Comparison of ENCODE assay signal across 20 cellular contexts in the genomic region with DNA sequence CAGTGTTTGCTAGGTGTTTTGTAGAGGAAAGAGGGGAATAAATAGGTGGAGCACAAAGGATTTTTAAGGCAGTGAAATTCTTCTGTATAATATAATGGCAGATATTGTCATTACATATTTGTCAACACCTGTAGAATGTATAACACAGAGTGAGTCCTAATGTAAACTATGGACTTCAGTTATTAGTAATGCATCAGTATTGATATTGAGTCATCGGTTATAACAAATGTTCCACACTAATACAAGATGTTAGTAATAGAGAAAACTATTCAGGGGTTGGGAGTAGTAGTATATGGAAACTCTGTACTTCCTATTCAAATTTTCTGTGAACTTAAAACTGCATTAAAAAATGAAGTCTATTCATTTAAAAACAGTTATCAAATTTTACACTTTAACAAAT.
DNase-seq lines count a peak whose midpoint lies in the region; ATAC-seq and TF ChIP-seq lines count a peak whose summit lies in the region.
"Had no signal": no experiment of that assay in that cellular context is flagged by ENCODE, and none has a peak within 500 bp of the region (broad histone marks: within the 10 kb centered on the region; RNA-seq: fewer than 3 reads in every experiment).

No MANE protein-coding gene starts in this region.

- no peak overlapping the region for H4K5ac ChIP-seq in mesendoderm (ENCODE audit: low read length)

- no peak overlapping the region for H3K4me3 ChIP-seq in mammary epithelial cell (replicated peaks in 1 of 3; ENCODE audit: insufficient read depth in 1 of 3, low read depth in 2 of 3, low read length in 3 of 3)
- no peak overlapping the region for H3K4me3 ChIP-seq in breast epithelium
- H3K4me3 ChIP-seq in PC-3 (ENCODE audit: low read length) = no peak overlapping the region
- H3K4me3 ChIP-seq in epithelial cell of esophagus (ENCODE audit: low read length) = no peak overlapping the region
- H3K4me3 ChIP-seq in mesendoderm (ENCODE audit: low read length) = no peak overlapping the region
- H3K4me3 ChIP-seq: BLaER1, GM23338 had no signal

- no peaks in the 10 kb centered on the region for H3K9me2 ChIP-seq in PC-3 (replicated peaks; ENCODE audit: low read length)

- H3K79me1 ChIP-seq in mesendoderm (ENCODE audit: low read length) = no peaks in the 10 kb centered on the region

- no peak overlapping the region for H2BK120ac ChIP-seq in mesendoderm (ENCODE audit: low read depth, low read length)

- TF ChIP-seq POLR2A in breast epithelium (IDR thresholded peaks at IDR 0.05) = no peak

- dilution Hi-C loops in mammary epithelial cell (cut with HindIII; ENCODE audit: low sequenced_read_pairs) = no loop called here

- no peak overlapping the region for H4K8ac ChIP-seq in mesendoderm (ENCODE audit: low read depth, low read length)

- WGBS in mammary epithelial cell (ENCODE audit: low coverage, missing lambda C conversion rate) = 92% methylated on average over 1 of the region's 1 CpG
- no CpG with 5 or more reads among the region's 1 CpG for WGBS in mesendoderm (ENCODE audit: extremely low coverage, insufficient coverage, low lambda C conversion rate)

- intact Hi-C loops in mammary epithelial cell (cut with micrococcal nuclease) (no loop called here), breast epithelium (cut with DNase I; ENCODE audit: low total_unique reads) (no loop called here), PC-3 (cut with micrococcal nuclease) (loop anchor here (2.0 kb wide), 1 partner anchor 104 kb away; no protein-coding TSS in a partner anchor)

- H3K36me3 ChIP-seq in mammary epithelial cell (ENCODE audit: insufficient read depth, low read length) (no peaks in the 10 kb centered on the region), breast epithelium (no peaks in the 10 kb centered on the region), PC-3 (ENCODE audit: low read depth, low read length) (no peaks in the 10 kb centered on the region), mesendoderm (ENCODE audit: control insufficient read depth, insufficient read depth, low read length) (no peaks in the 10 kb centered on the region)
- H3K36me3 ChIP-seq: BLaER1 had no signal

- H3K4me1 ChIP-seq in mammary epithelial cell (ENCODE audit: insufficient read depth, low read length) (no peaks in the 10 kb centered on the region), breast epithelium (no peaks in the 10 kb centered on the region), PC-3 (ENCODE audit: insufficient read depth, low read length) (peaks cover 20% of the 10 kb centered on the region), mesendoderm (ENCODE audit: control insufficient read depth, low read depth, low read length) (no peaks in the 10 kb centered on the region)
- H3K4me1 ChIP-seq: BLaER1 had no signal

- no peak overlapping the region for H3K18ac ChIP-seq in mesendoderm (ENCODE audit: low read length)

- no peak overlapping the region for H3K4me2 ChIP-seq in mammary epithelial cell (ENCODE audit: insufficient read depth, low read depth, low read length)
- H3K4me2 ChIP-seq in PC-3 (ENCODE audit: low read length) = peak overlapping the region; percentile 56
- no peak overlapping the region for H3K4me2 ChIP-seq in mesendoderm (ENCODE audit: low read length)
- H3K4me2 ChIP-seq: BLaER1, GM23338 had no signal

- CTCF ChIA-PET in mammary epithelial cell (lab: Charles Lee; ENCODE audit: low non-redundant PET) = no interaction called here
- CTCF ChIA-PET in PC-3 (lab: Charles Lee) = no interaction called here

- BruUV-seq in mammary epithelial cell (replicated peaks; lab: Mats Ljungman, UMichigan) (no TSS peak), PC-3 (replicated peaks; lab: Mats Ljungman, UMichigan) (no TSS peak)

- H3K4ac ChIP-seq in mesendoderm (ENCODE audit: low read depth, low read length) = no peak overlapping the region

- H3K9ac ChIP-seq in mammary epithelial cell (ENCODE audit: insufficient read depth, low read length) = no peak overlapping the region
- no peak overlapping the region for H3K9ac ChIP-seq in PC-3 (ENCODE audit: low read length)
- H3K9ac ChIP-seq in mesendoderm (ENCODE audit: low read length) = no peak overlapping the region
- H3K9ac ChIP-seq: BLaER1 had no signal

- POLR2A ChIA-PET in PC-3 (lab: Charles Lee; ENCODE audit: unreplicated experiment) = no interaction called here

- no peaks in the 10 kb centered on the region for H3F3A ChIP-seq in PC-3 (ENCODE audit: low read length, unreplicated experiment)

- H2BK5ac ChIP-seq in mesendoderm (ENCODE audit: low read length) = no peak overlapping the region

- DNase-seq in mammary epithelial cell = peak; percentile 21
- DNase-seq in breast epithelium (ENCODE audit: low spot score in 2 of 2) = no peak
- DNase-seq in PC-3 = peak; percentile 79
- DNase-seq in epithelial cell of esophagus (ENCODE audit: low read depth) = peak; percentile 68
- no peak for DNase-seq in mesendoderm
- no peak for DNase-seq in activated naive CD4-positive, alpha-beta T cell treated with anti-CD3 and anti-CD28 coated beads, Interleukin-2, amount 50 U/mL, for 72 hours (ENCODE audit: low spot score in 2 of 2)
- DNase-seq in NCI-H2227 treated with DMSO at 0.1 percent for 48 hours (lab: John Stamatoyannopoulos, UW) = no peak
- DNase-seq: 8988T; CD4-positive, alpha-beta memory T cell; DMS153; DMS79; GF-D8; HFFc6 had no signal

- H3K36me3 Mint-ChIP-seq in activated naive CD4-positive, alpha-beta T cell treated with anti-CD3 and anti-CD28 coated beads, Interleukin-2, amount 50 U/mL, for 72 hours = no peaks in the 10 kb centered on the region
- H3K36me3 Mint-ChIP-seq: CD14-positive monocyte; CD4-positive, alpha-beta memory T cell; IgD-negative memory B cell had no signal

- TF ChIP-seq CTCF in mammary epithelial cell (conservative IDR thresholded peaks at IDR 0.05 in 1 of 2, IDR thresholded peaks at IDR 0.05 in 1 of 2; ENCODE audit: extremely low read depth in 1 of 2, insufficient read depth in 1 of 2, low read depth in 1 of 2, low read length in 2 of 2) = no peak
- TF ChIP-seq CTCF in breast epithelium (IDR thresholded peaks at IDR 0.05) = no peak
- TF ChIP-seq CTCF in PC-3 (conservative IDR thresholded peaks at IDR 0.05; ENCODE audit: low read depth, low read length) = no peak
- TF ChIP-seq CTCF in epithelial cell of esophagus (IDR thresholded peaks at IDR 0.05; ENCODE audit: insufficient read depth, low read depth, low read length, missing control alignments) = no peak

- H3K56ac ChIP-seq in mesendoderm (ENCODE audit: low read length) = no peak overlapping the region

- in situ Hi-C loops in mammary epithelial cell (cut with MboI; ENCODE audit: low sequenced_read_pairs in 2 of 2) = no loop called here

- H4K20me1 ChIP-seq in mammary epithelial cell (ENCODE audit: insufficient read depth, low read length) (peaks cover under 1% of the 10 kb centered on the region), PC-3 (ENCODE audit: low read length) (no peaks in the 10 kb centered on the region)
- H4K20me1 ChIP-seq: BLaER1 had no signal

- no peak overlapping the region for H2BK15ac ChIP-seq in mesendoderm (replicated peaks; ENCODE audit: low read depth)

- ATAC-seq in PC-3 = peak; percentile 98
- ATAC-seq in activated naive CD4-positive, alpha-beta T cell treated with anti-CD3 and anti-CD28 coated beads, Interleukin-2, amount 50 U/mL, for 72 hours = no peak
- no peak for ATAC-seq in GM19023 (IDR thresholded peaks at IDR 0.05; ENCODE audit: unreplicated experiment)
- ATAC-seq: HCT116, HepG2 had no signal

- no peak overlapping the region for H3K23ac ChIP-seq in mesendoderm (ENCODE audit: low read length)

- H3K27me3 ChIP-seq in mammary epithelial cell (ENCODE audit: insufficient read depth, low read length) = no peaks in the 10 kb centered on the region
- H3K27me3 ChIP-seq in breast epithelium = no peaks in the 10 kb centered on the region
- H3K27me3 ChIP-seq in PC-3 (ENCODE audit: low read length) = no peaks in the 10 kb centered on the region
- no peaks in the 10 kb centered on the region for H3K27me3 ChIP-seq in mesendoderm (ENCODE audit: insufficient read depth, low read length, poor library complexity)
- H3K27me3 ChIP-seq: BLaER1 had no signal

- H2AFZ ChIP-seq in mammary epithelial cell (ENCODE audit: low read depth, low read length) (no peak overlapping the region), PC-3 (ENCODE audit: low read length) (no peak overlapping the region)
- H2AFZ ChIP-seq: GM23338 had no signal

- H2AK5ac ChIP-seq in mesendoderm (ENCODE audit: low read length) = no peak overlapping the region

- H3K27ac Mint-ChIP-seq in activated naive CD4-positive, alpha-beta T cell treated with anti-CD3 and anti-CD28 coated beads, Interleukin-2, amount 50 U/mL, for 72 hours = no peak overlapping the region
- H3K27ac Mint-ChIP-seq: CD14-positive monocyte; CD4-positive, alpha-beta memory T cell; GM23338; HFFc6; IgD-negative memory B cell had no signal

- no peak overlapping the region for H3K27ac ChIP-seq in mammary epithelial cell (ENCODE audit: insufficient read depth, low read depth, low read length)
- H3K27ac ChIP-seq in breast epithelium = no peak overlapping the region
- H3K27ac ChIP-seq in PC-3 (ENCODE audit: low read length) = peak overlapping the region; percentile 37
- no peak overlapping the region for H3K27ac ChIP-seq in mesendoderm (ENCODE audit: low read depth, low read length)
- H3K27ac ChIP-seq: BLaER1 had no signal

- no peaks in the 10 kb centered on the region for H3K79me2 ChIP-seq in mammary epithelial cell (ENCODE audit: insufficient read depth, low read length)
- no peaks in the 10 kb centered on the region for H3K79me2 ChIP-seq in PC-3 (ENCODE audit: low read length)
- no peaks in the 10 kb centered on the region for H3K79me2 ChIP-seq in mesendoderm (ENCODE audit: control insufficient read depth, insufficient read depth, low read length)

- no peaks in the 10 kb centered on the region for H3K9me3 ChIP-seq in mammary epithelial cell (replicated peaks; ENCODE audit: insufficient read depth, low read length)
- no peaks in the 10 kb centered on the region for H3K9me3 ChIP-seq in breast epithelium
- no peaks in the 10 kb centered on the region for H3K9me3 ChIP-seq in PC-3 (ENCODE audit: low read length)
- H3K9me3 ChIP-seq: BLaER1 had no signal

- H3K9me3 Mint-ChIP-seq in activated naive CD4-positive, alpha-beta T cell treated with anti-CD3 and anti-CD28 coated beads, Interleukin-2, amount 50 U/mL, for 72 hours = no peaks in the 10 kb centered on the region
- H3K9me3 Mint-ChIP-seq: CD4-positive, alpha-beta memory T cell; GM23338; HFFc6; IgD-negative memory B cell had no signal

Comparison
In these comparisons a context has a peak if more than half of its experiments do, and no peak if none do; other contexts are left out.
1. DNase-seq: peak in mammary epithelial cell (single experiment), PC-3 (single experiment) and epithelial cell of esophagus (single experiment); none in breast epithelium (0 of 2), mesendoderm (single experiment), activated naive CD4-positive, alpha-beta T cell treated with anti-CD3 and anti-CD28 coated beads, Interleukin-2, amount 50 U/mL, for 72 hours (0 of 2) and NCI-H2227 treated with DMSO at 0.1 percent for 48 hours (single experiment).